ENCODE assay signal across 8 cellular contexts in the genomic region with DNA sequence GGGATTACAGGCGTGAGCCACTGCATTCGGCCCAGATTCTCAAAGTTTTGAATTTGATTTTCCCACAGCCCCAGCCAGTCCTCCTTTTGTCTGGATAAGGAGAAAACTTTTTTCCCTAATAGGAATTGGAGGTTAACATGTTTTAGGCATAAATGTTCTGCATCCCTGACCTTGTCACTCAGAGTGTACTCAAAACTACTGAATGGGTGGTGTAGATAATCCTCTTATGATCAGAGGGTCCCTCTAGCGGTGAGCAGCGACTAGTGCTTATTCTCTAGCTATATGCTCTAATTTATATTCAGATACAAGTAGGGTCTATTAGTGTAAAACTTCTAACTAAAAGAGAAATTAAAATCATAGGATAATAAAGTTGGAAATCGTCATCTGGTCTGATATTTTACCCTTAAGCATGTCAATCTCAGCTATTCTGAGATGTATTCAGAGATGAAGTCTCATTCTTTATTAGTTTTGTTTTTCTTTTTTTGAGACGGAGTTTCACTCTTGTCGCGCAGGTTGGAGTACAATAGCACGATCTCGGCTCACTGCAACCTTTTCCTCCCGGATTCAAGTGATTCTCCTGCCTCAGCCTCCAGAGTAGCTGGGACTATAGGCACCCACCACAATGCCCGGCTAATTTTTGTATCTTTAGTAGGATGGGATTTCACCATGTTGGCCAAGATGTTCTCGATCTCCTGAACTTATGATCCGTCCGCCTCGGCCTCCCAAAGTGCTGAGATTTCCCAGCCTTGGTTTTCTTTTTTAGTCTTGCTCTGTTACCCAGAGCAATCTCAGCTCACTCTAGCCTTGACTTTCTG. TPM values are rescaled to one million over a fixed set of nuclear protein-coding genes. Genes with fewer than 3 reads are reported as not detected.
DNase-seq lines count a peak whose midpoint lies in the region; ATAC-seq and TF ChIP-seq lines count a peak whose summit lies in the region.

No MANE protein-coding gene starts in this region.

- H3K9me3 ChIP-seq in lower lobe of right lung, result no peaks in the 10 kb centered on the region

- CTCF ChIA-PET in activated CD4-positive, alpha-beta T cell treated with anti-CD3 and anti-CD28 coated beads for 36 hours (lab: Charles Lee), result interaction anchor here (0.5 to 4.5 kb wide), 37 partner anchors 9 to 215 kb away, joined by 3 to 33 read pairs (median 4); partner anchors contain the start of genes BNIPL, TNFAIP8L2, VPS72 and ZNF687

- peak; percentile 48 for ATAC-seq in HG03342 (IDR thresholded peaks at IDR 0.05; ENCODE audit: unreplicated experiment)
- peak; percentile 47 for ATAC-seq in activated CD4-positive, alpha-beta T cell treated with anti-CD3 and anti-CD28 coated beads for 36 hours
- ATAC-seq in lower lobe of right lung, result peak; percentile 49 to 67
- no peak for ATAC-seq in HG03039 (IDR thresholded peaks at IDR 0.05; ENCODE audit: unreplicated experiment)

- intact Hi-C loops in activated CD4-positive, alpha-beta T cell treated with anti-CD3 and anti-CD28 coated beads for 36 hours (cut with DNase I, micrococcal nuclease), result loop anchor here (1.0 to 2.0 kb wide), 3 partner anchors 56 to 153 kb away; no protein-coding TSS in a partner anchor
- intact Hi-C loops in lower lobe of right lung (cut with DNase I), result no loop called here

- no peaks in the 10 kb centered on the region for H3K9me3 Mint-ChIP-seq in activated CD4-positive, alpha-beta T cell treated with anti-CD3 and anti-CD28 coated beads for 36 hours (ENCODE audit: low read depth)

- no peaks in the 10 kb centered on the region for H3K27me3 Mint-ChIP-seq in activated CD4-positive, alpha-beta T cell treated with anti-CD3 and anti-CD28 coated beads for 36 hours

- H3K27me3 ChIP-seq in lower lobe of right lung (ENCODE audit: low read depth), result no peaks in the 10 kb centered on the region

- no peak overlapping the region for H3K4me3 ChIP-seq in lower lobe of right lung

- TF ChIP-seq CTCF in lower lobe of right lung (IDR thresholded peaks at IDR 0.05), result peak; percentile 82

- peaks cover 37% of the 10 kb centered on the region for H3K36me3 Mint-ChIP-seq in activated CD4-positive, alpha-beta T cell treated with anti-CD3 and anti-CD28 coated beads for 36 hours (ENCODE audit: low read depth)

- POLR2A ChIA-PET in activated CD4-positive, alpha-beta T cell treated with anti-CD3 and anti-CD28 coated beads for 36 hours (lab: Charles Lee), result interaction anchor here (0.6 to 1.3 kb wide), 8 partner anchors 16 to 382 kb away, joined by 3 to 12 read pairs (median 4); partner anchors contain the start of gene PI4KB

- no peak overlapping the region for H3K4me3 Mint-ChIP-seq in activated CD4-positive, alpha-beta T cell treated with anti-CD3 and anti-CD28 coated beads for 36 hours

- peaks cover 10% of the 10 kb centered on the region for H3K4me1 ChIP-seq in lower lobe of right lung

- no peak overlapping the region for H3K27ac ChIP-seq in lower lobe of right lung

- peak; percentile 100 for DNase-seq in DMS 273 (lab: John Stamatoyannopoulos, UW; ENCODE audit: unreplicated experiment)
- peak; percentile 83 to 97 for DNase-seq in NCI-H526 (lab: John Stamatoyannopoulos, UW)
- peak; percentile 79 for DNase-seq in activated CD4-positive, alpha-beta T cell treated with anti-CD3 and anti-CD28 coated beads for 36 hours
- DNase-seq in dermis blood vessel endothelial cell, result peak; percentile 88
- peak; percentile 73 for DNase-seq in lower lobe of right lung
- peak; percentile 46 for DNase-seq in stimulated activated CD8-positive, alpha-beta memory T cell treated with anti-CD3 and anti-CD28 coated beads, Interleukin-15, amount 100 ng/mL, for 1 hour (ENCODE audit: low read depth)

- peaks cover 17% of the 10 kb centered on the region for H3K4me1 Mint-ChIP-seq in activated CD4-positive, alpha-beta T cell treated with anti-CD3 and anti-CD28 coated beads for 36 hours

- H3K27ac Mint-ChIP-seq in activated CD4-positive, alpha-beta T cell treated with anti-CD3 and anti-CD28 coated beads for 36 hours, result no peak overlapping the region

- peaks cover 33% of the 10 kb centered on the region for H3K36me3 ChIP-seq in lower lobe of right lung

RNA-seq across cellular contexts. Expression of gene PSMD4, which starts 2.7 kb away (rescaled TPM):
- 100 to 1,000 TPM; 187 to 243 TPM for total RNA-seq in activated CD4-positive, alpha-beta T cell treated with anti-CD3 and anti-CD28 coated beads for 36 hours
- total RNA-seq in dermis blood vessel endothelial cell, result 231 and 242 TPM in 2 replicates
- 106 TPM for total RNA-seq in lower lobe of right lung

RNA-seq across cellular contexts. Expression of gene ZNF687, which starts 30.2 kb away (rescaled TPM):
- 10 to 100 TPM; 27.2 to 30.1 TPM for total RNA-seq in activated CD4-positive, alpha-beta T cell treated with anti-CD3 and anti-CD28 coated beads for 36 hours
- total RNA-seq in dermis blood vessel endothelial cell (12.6 and 16.6 TPM in 2 replicates), lower lobe of right lung (23.7 TPM)

RNA-seq across cellular contexts. Expression of gene PIP5K1A, which starts 53.5 kb away (rescaled TPM):
- 10 to 100 TPM; 74.5 to 85.1 TPM for total RNA-seq in activated CD4-positive, alpha-beta T cell treated with anti-CD3 and anti-CD28 coated beads for 36 hours
- 44.4 and 57.6 TPM in 2 replicates for total RNA-seq in dermis blood vessel endothelial cell
- 47.9 TPM for total RNA-seq in lower lobe of right lung

Comparison
In these comparisons a context has a peak if more than half of its experiments do, and no peak if none do; other contexts are left out.
1. DNase-seq: peak in every context shown above with its lines; median percentile 100 in DMS 273; 90 in NCI-H526; 88 in dermis blood vessel endothelial cell; 79 in activated CD4-positive, alpha-beta T cell treated with anti-CD3 and anti-CD28 coated beads for 36 hours; 73 in lower lobe of right lung; 46 in stimulated activated CD8-positive, alpha-beta memory T cell treated with anti-CD3 and anti-CD28 coated beads, Interleukin-15, amount 100 ng/mL, for 1 hour.